ENCODE assay signal across 8 cellular contexts in the genomic region with DNA sequence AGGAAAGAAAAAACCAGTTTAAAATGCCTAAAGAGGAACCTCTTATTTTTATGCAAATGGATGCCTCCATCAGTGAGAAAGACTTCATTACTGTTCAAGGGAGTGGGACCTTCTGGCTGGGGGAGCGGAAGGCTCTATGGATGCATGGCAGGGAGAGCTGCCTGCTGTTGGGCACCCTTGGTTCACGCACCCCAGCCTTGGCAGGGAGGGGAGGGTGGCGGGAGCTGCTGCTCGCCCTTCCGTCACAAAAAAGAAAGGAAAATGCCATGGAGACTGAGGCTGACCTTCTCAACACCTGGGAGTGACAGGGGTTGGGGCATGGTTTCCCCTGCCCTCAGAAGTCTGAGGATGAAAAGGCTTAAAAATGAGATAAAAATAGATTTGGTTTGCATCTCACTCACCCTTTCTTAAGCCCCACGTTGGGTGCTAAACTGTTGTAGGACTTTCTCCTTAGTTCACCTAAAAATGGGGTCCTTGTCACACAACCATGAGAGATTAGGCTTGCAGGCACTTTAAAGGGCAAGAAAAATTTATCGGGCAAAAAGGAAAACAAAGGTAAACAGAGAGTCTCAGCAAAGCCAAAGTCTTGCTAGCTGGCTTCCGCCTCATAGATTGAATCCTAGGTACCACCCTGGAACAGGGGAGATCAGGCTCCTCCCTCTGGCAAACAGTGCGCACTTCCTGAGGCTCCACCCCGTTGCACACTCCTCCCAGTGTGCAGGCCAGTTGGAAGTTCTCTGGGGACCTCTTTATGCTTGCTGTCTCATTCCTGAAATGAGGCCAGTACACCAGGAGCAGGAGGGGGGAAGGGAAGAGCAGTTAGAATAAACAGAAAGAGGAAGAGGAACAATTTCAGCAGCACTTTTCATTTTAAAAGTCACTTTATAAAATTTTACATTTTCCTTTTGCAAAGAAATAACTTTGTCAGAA. TPM values are rescaled to one million over a fixed set of nuclear protein-coding genes. Genes with fewer than 3 reads are reported as not detected.
DNase-seq lines count a peak whose midpoint lies in the region; ATAC-seq lines count a peak whose summit lies in the region.

No MANE protein-coding gene starts in this region.

- in situ Hi-C loops in SK-MEL-5 (cut with HindIII; ENCODE audit: low pct_unique_long_range_greater_than_20kb, low sequenced_read_pairs), result no loop called here

- H3K4me3 Mint-ChIP-seq in activated CD4-positive, alpha-beta T cell treated with anti-CD3 and anti-CD28 coated beads, Interleukin-2, amount 10 ng/mL, durations not matched to agents 7 days and 5 days, result no peak overlapping the region

- DNase-seq in AML-193 (lab: John Stamatoyannopoulos, UW), result peak; percentile 46 to 48
- DNase-seq in SK-MEL-5 (ENCODE audit: low read depth, low spot score), result peak; percentile 13
- peak; percentile 74 for DNase-seq in germinal center (ENCODE audit: low spot score)
- DNase-seq in skeletal muscle cell (ENCODE audit: low read depth), result peak; percentile 37
- no peak for DNase-seq in activated effector memory CD4-positive, alpha-beta T cell treated with Interleukin-2 at 50 U/mL for 16 hours
- DNase-seq in activated CD4-positive, alpha-beta T cell treated with anti-CD3 and anti-CD28 coated beads, Interleukin-2, amount 10 ng/mL, durations not matched to agents 7 days and 5 days, result no peak

- peaks cover 11% of the 10 kb centered on the region for H3K4me1 Mint-ChIP-seq in activated CD4-positive, alpha-beta T cell treated with anti-CD3 and anti-CD28 coated beads, Interleukin-2, amount 10 ng/mL, durations not matched to agents 7 days and 5 days

- CTCF ChIA-PET in activated CD4-positive, alpha-beta T cell treated with anti-CD3 and anti-CD28 coated beads, Interleukin-2, amount 10 ng/mL, durations not matched to agents 7 days and 5 days (lab: Charles Lee), result interaction anchor here (0.5 kb wide), 1 partner anchor 13 kb away, joined by 3 read pairs; no protein-coding TSS in a partner anchor

- H3K27ac Mint-ChIP-seq in activated CD4-positive, alpha-beta T cell treated with anti-CD3 and anti-CD28 coated beads, Interleukin-2, amount 10 ng/mL, durations not matched to agents 7 days and 5 days, result no peak overlapping the region

- no peaks in the 10 kb centered on the region for H3K27me3 Mint-ChIP-seq in activated CD4-positive, alpha-beta T cell treated with anti-CD3 and anti-CD28 coated beads, Interleukin-2, amount 10 ng/mL, durations not matched to agents 7 days and 5 days

- POLR2A ChIA-PET in activated CD4-positive, alpha-beta T cell treated with anti-CD3 and anti-CD28 coated beads, Interleukin-2, amount 10 ng/mL, durations not matched to agents 7 days and 5 days (lab: Charles Lee), result no interaction called here

- H3K36me3 Mint-ChIP-seq in activated CD4-positive, alpha-beta T cell treated with anti-CD3 and anti-CD28 coated beads, Interleukin-2, amount 10 ng/mL, durations not matched to agents 7 days and 5 days (ENCODE audit: low read depth), result peaks cover 36% of the 10 kb centered on the region

- peaks cover 34% of the 10 kb centered on the region for H3K9me3 Mint-ChIP-seq in activated CD4-positive, alpha-beta T cell treated with anti-CD3 and anti-CD28 coated beads, Interleukin-2, amount 10 ng/mL, durations not matched to agents 7 days and 5 days

- no peak overlapping the region for H3K4me3 ChIP-seq in skeletal muscle cell (ENCODE audit: low read depth, low read length)

- ATAC-seq in GM18867 (IDR thresholded peaks at IDR 0.05; ENCODE audit: unreplicated experiment) (peak; percentile 72), HG02973 (IDR thresholded peaks at IDR 0.05; ENCODE audit: unreplicated experiment) (peak; percentile 85)

RNA-seq across cellular contexts. Expression of a gene that starts 31.6 kb away (rescaled TPM):
- 42.1 and 45.1 TPM in 2 replicates for total RNA-seq in SK-MEL-5 (2014; rRNA removed; shearing (Covaris generic))
- polyA plus RNA-seq in SK-MEL-5 (2015; cell fraction: cytosol; rRNA removed), result 19.2 and 24.2 TPM in 2 replicates
- 60.8 and 82.8 TPM in 2 replicates for polyA plus RNA-seq in SK-MEL-5 (2015; cell fraction: nucleus; rRNA removed)
- total RNA-seq in activated CD4-positive, alpha-beta T cell treated with anti-CD3 and anti-CD28 coated beads, Interleukin-2, amount 10 ng/mL, durations not matched to agents 7 days and 5 days, result 10 to 100 TPM; 30.1 to 32.2 TPM

RNA-seq across cellular contexts. Expression of a gene that starts 31.8 kb away (rescaled TPM):
- total RNA-seq in SK-MEL-5 (2014; rRNA removed; shearing (Covaris generic)), result 110 and 121 TPM in 2 replicates
- 72.5 and 81.9 TPM in 2 replicates for polyA plus RNA-seq in SK-MEL-5 (2015; cell fraction: cytosol; rRNA removed)
- 11.9 and 13.9 TPM in 2 replicates for polyA plus RNA-seq in SK-MEL-5 (2015; cell fraction: nucleus; rRNA removed)
- 10 to 100 TPM; 26.7 to 34.7 TPM for total RNA-seq in activated CD4-positive, alpha-beta T cell treated with anti-CD3 and anti-CD28 coated beads, Interleukin-2, amount 10 ng/mL, durations not matched to agents 7 days and 5 days

Comparison
In these comparisons a context has a peak if more than half of its experiments do, and no peak if none do; other contexts are left out.
1. DNase-seq: peak in AML-193 (2 of 2), SK-MEL-5 (single experiment), germinal center (single experiment) and skeletal muscle cell (single experiment); none in activated effector memory CD4-positive, alpha-beta T cell treated with Interleukin-2 at 50 U/mL for 16 hours (single experiment) and activated CD4-positive, alpha-beta T cell treated with anti-CD3 and anti-CD28 coated beads, Interleukin-2, amount 10 ng/mL, durations not matched to agents 7 days and 5 days (single experiment).